In genomic region chr12:31875609-31875964, GRCh38 we compare ENCODE assay signal across 9 cellular contexts.
A peak's percentile ranks its signal among the peaks of the same experiment; 100 is the strongest.
DNase-seq lines count a peak whose midpoint lies in the region; ATAC-seq and TF ChIP-seq lines count a peak whose summit lies in the region.
"Had no signal": no experiment of that assay in that cellular context is flagged by ENCODE, and none has a peak within 500 bp of the region (broad histone marks: within the 10 kb centered on the region; RNA-seq: fewer than 3 reads in every experiment).

No MANE protein-coding gene starts in this region.

- H3K79me2 ChIP-seq in OCI-LY7 (ENCODE audit: insufficient read depth, low read depth, low read length) = no peaks in the 10 kb centered on the region; the same call in 1 of the 2 replicates

- TF ChIP-seq CTCF in OCI-LY7 (conservative IDR thresholded peaks at IDR 0.05; ENCODE audit: low read length) (no peak), progenitor cell of endocrine pancreas (IDR thresholded peaks at IDR 0.05; ENCODE audit: unreplicated experiment) (no peak)

- peaks cover 40% of the 10 kb centered on the region for H3K9me3 Mint-ChIP-seq in T-helper 1 cell treated with Interleukin-12 subunit alpha and Interleukin-12 subunit beta and Interleukin-4 antibody, amounts not matched to agents 30 μg/mL and 1 μg/mL, for 36 hours
- H3K9me3 Mint-ChIP-seq in dendritic cell treated with granulocyte-macrophage colony-stimulating factor and Interleukin-4, amounts not matched to agents 40 ng/mL and 50 ng/mL, for 4 days = peaks cover 33% of the 10 kb centered on the region
- H3K9me3 Mint-ChIP-seq in progenitor cell of endocrine pancreas (ENCODE audit: low read depth) = peaks cover 18% of the 10 kb centered on the region

- peaks cover 22% of the 10 kb centered on the region for H3K4me1 Mint-ChIP-seq in T-helper 1 cell treated with Interleukin-12 subunit alpha and Interleukin-12 subunit beta and Interleukin-4 antibody, amounts not matched to agents 30 μg/mL and 1 μg/mL, for 36 hours (ENCODE audit: low read depth)
- H3K4me1 Mint-ChIP-seq in dendritic cell treated with granulocyte-macrophage colony-stimulating factor and Interleukin-4, amounts not matched to agents 40 ng/mL and 50 ng/mL, for 4 days (ENCODE audit: low read depth) = peaks cover 27% of the 10 kb centered on the region
- peaks cover 34% of the 10 kb centered on the region for H3K4me1 Mint-ChIP-seq in progenitor cell of endocrine pancreas (ENCODE audit: low read depth)

- DNase-seq in T-helper 1 cell (no peak), OCI-LY7 (ENCODE audit: low spot score) (no peak), progenitor cell of endocrine pancreas (ENCODE audit: low spot score, unreplicated experiment) (no peak), NCI-H345 treated with DMSO at 0.1 percent for 48 hours (lab: John Stamatoyannopoulos, UW; ENCODE audit: unreplicated experiment) (no peak), NCI-H69 (lab: John Stamatoyannopoulos, UW) (no peak)

- H3K27ac ChIP-seq in OCI-LY7 (ENCODE audit: low read depth, low read length, poor library complexity, severe bottlenecking) = peak overlapping the region; percentile 73
- H3K27ac ChIP-seq: VCaP had no signal

- CTCF ChIA-PET in OCI-LY7 (lab: Charles Lee; ENCODE audit: unreplicated experiment) = no interaction called here

- no peaks in the 10 kb centered on the region for H3K9me2 ChIP-seq in OCI-LY7 (ENCODE audit: insufficient read depth, low read length)

- intact Hi-C loops in OCI-LY7 (cut with micrococcal nuclease; ENCODE audit: unreplicated experiment) = no loop called here
- intact Hi-C loops in dendritic cell treated with granulocyte-macrophage colony-stimulating factor and Interleukin-4, amounts not matched to agents 40 ng/mL and 50 ng/mL, for 4 days (cut with micrococcal nuclease) = loop anchor here (10.0 kb wide), 1 partner anchor 89 kb away; no protein-coding TSS in a partner anchor

- ATAC-seq in GM21515 (IDR thresholded peaks at IDR 0.05; ENCODE audit: unreplicated experiment) = no peak

- H3K4me3 Mint-ChIP-seq in T-helper 1 cell treated with Interleukin-12 subunit alpha and Interleukin-12 subunit beta and Interleukin-4 antibody, amounts not matched to agents 30 μg/mL and 1 μg/mL, for 36 hours = peak overlapping the region; percentile 69
- no peak overlapping the region for H3K4me3 Mint-ChIP-seq in dendritic cell treated with granulocyte-macrophage colony-stimulating factor and Interleukin-4, amounts not matched to agents 40 ng/mL and 50 ng/mL, for 4 days
- no peak overlapping the region for H3K4me3 Mint-ChIP-seq in progenitor cell of endocrine pancreas (ENCODE audit: low read depth)

- no peaks in the 10 kb centered on the region for H3K27me3 Mint-ChIP-seq in T-helper 1 cell treated with Interleukin-12 subunit alpha and Interleukin-12 subunit beta and Interleukin-4 antibody, amounts not matched to agents 30 μg/mL and 1 μg/mL, for 36 hours (ENCODE audit: low read depth)
- H3K27me3 Mint-ChIP-seq in dendritic cell treated with granulocyte-macrophage colony-stimulating factor and Interleukin-4, amounts not matched to agents 40 ng/mL and 50 ng/mL, for 4 days = no peaks in the 10 kb centered on the region
- no peaks in the 10 kb centered on the region for H3K27me3 Mint-ChIP-seq in progenitor cell of endocrine pancreas

- H3K36me3 ChIP-seq in OCI-LY7 (ENCODE audit: insufficient read depth, low read length) = peaks cover 34% of the 10 kb centered on the region

- peak overlapping the region; percentile 18 for H3K4me3 ChIP-seq in OCI-LY7 (ENCODE audit: low read depth, low read length, poor library complexity, severe bottlenecking)

- H3K4me1 ChIP-seq in OCI-LY7 (ENCODE audit: insufficient read depth, low read length, poor library complexity, severe bottlenecking) = peaks cover 45% of the 10 kb centered on the region

- peaks cover 34% of the 10 kb centered on the region for H3K36me3 Mint-ChIP-seq in T-helper 1 cell treated with Interleukin-12 subunit alpha and Interleukin-12 subunit beta and Interleukin-4 antibody, amounts not matched to agents 30 μg/mL and 1 μg/mL, for 36 hours (ENCODE audit: low read depth)
- peaks cover 21% of the 10 kb centered on the region for H3K36me3 Mint-ChIP-seq in dendritic cell treated with granulocyte-macrophage colony-stimulating factor and Interleukin-4, amounts not matched to agents 40 ng/mL and 50 ng/mL, for 4 days (ENCODE audit: low read depth)
- peaks cover 3% of the 10 kb centered on the region for H3K36me3 Mint-ChIP-seq in progenitor cell of endocrine pancreas (ENCODE audit: insufficient read depth)

- peak overlapping the region; percentile 99 for H3K27ac Mint-ChIP-seq in T-helper 1 cell treated with Interleukin-12 subunit alpha and Interleukin-12 subunit beta and Interleukin-4 antibody, amounts not matched to agents 30 μg/mL and 1 μg/mL, for 36 hours
- peak overlapping the region; percentile 83 for H3K27ac Mint-ChIP-seq in dendritic cell treated with granulocyte-macrophage colony-stimulating factor and Interleukin-4, amounts not matched to agents 40 ng/mL and 50 ng/mL, for 4 days
- peak overlapping the region; percentile 66 for H3K27ac Mint-ChIP-seq in progenitor cell of endocrine pancreas

- H3K9me3 ChIP-seq in OCI-LY7 (ENCODE audit: low read length) = no peaks in the 10 kb centered on the region

- H2AFZ ChIP-seq in OCI-LY7 (ENCODE audit: low read length) = peak overlapping the region; percentile 82

- BruUV-seq in OCI-LY7 (replicated peaks; lab: Mats Ljungman, UMichigan) = no TSS peak

- peak overlapping the region; percentile 69 for H3K4me2 ChIP-seq in OCI-LY7 (ENCODE audit: low read length)

- POLR2A ChIA-PET in OCI-LY7 (lab: Charles Lee) = interaction anchor here (0.6 to 0.8 kb wide), 3 partner anchors 9 to 41 kb away, joined by 3 read pairs; no protein-coding TSS in a partner anchor

- no peaks in the 10 kb centered on the region for H4K20me1 ChIP-seq in OCI-LY7 (ENCODE audit: insufficient read depth, low read length)
